13 cellular contexts compared by ENCODE assay signal in the genomic region with DNA sequence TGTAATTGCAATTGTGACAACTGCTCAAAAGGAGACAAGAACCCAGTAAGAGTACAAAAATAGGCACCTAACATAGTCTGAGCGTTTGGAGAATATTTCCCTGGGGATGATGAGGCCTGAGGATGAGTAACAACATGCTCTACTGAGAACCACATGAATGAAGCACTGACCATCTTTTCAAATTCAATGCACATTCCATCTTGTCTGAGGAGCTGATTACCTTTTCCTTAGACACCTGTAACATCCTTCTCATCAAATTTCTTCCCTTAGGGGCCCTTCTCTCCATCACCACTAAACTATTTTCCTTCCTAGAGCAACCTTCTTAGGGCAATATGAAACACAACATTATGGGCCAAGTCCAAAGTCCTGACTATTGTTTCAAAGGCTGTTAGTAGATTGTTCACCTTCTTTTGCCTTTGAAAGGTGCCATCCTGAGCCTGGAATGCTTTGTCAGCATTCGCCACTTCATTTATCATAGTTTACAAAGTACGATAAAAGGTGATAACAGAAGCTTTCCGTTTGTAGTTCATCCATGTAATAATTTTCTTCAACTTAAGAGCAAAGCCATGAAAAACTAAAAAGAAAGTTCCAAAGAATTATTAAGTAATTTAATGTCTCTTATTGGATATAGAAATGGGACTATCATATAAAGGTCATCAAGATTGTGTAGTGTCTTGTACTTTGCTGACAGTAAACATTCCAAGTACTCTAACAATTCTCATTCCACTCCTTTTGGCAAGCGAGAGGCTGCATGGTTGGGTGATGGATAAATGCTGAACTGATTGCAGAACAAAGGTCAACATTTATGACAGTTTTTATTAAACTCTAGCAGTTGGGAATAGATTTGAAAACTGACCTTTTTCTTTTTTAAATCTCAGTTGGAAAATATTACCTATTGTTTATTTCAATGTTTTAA.
"Had no signal": no experiment of that assay in that cellular context is flagged by ENCODE, and none has a peak within 500 bp of the region (broad histone marks: within the 10 kb centered on the region; RNA-seq: fewer than 3 reads in every experiment).

No MANE protein-coding gene starts in this region.

- H3K27me3 ChIP-seq: pancreas had no signal

- ATAC-seq: activated CD8-positive, alpha-beta memory T cell treated with anti-CD3 and anti-CD28 coated beads, Interleukin-2, amount 10 ng/mL, durations not matched to agents 7 days and 5 days; naive thymus-derived CD4-positive, alpha-beta T cell; stimulated activated effector memory CD8-positive, alpha-beta T cell treated with anti-CD3 and anti-CD28 coated beads, Interleukin-12 subunit alpha, Interleukin-12 subunit beta, amount 100 ng/mL, for 72 hours had no signal

- H3K9me3 ChIP-seq: pancreas, thoracic aorta had no signal

- DNase-seq: activated CD4-positive, CD25-positive, alpha-beta regulatory T cell treated with anti-CD3 and anti-CD28 coated beads, Interleukin-2, amount 50 U/mL, for 72 hours; activated CD8-positive, alpha-beta memory T cell treated with anti-CD3 and anti-CD28 coated beads, Interleukin-2, amount 10 ng/mL, durations not matched to agents 7 days and 5 days; activated naive CD4-positive, alpha-beta T cell treated with anti-CD3 and anti-CD28 coated beads, Interleukin-2, amount 50 U/mL, for 16 hours; activated T-cell treated with anti-CD3 and anti-CD28 coated beads, Interleukin-2, amount 50 U/mL, for 1 hour; amniotic stem cell; caudate nucleus; cortex of kidney; effector CD8-positive, alpha-beta T cell; hippocampal formation; naive thymus-derived CD4-positive, alpha-beta T cell; pancreas had no signal

- H3K36me3 ChIP-seq: pancreas, thoracic aorta had no signal

- H3K27ac ChIP-seq: pancreas, thoracic aorta had no signal

- FAIRE-seq: pancreas had no signal

- H3K4me3 ChIP-seq: pancreas, thoracic aorta had no signal
